In the genomic region with DNA sequence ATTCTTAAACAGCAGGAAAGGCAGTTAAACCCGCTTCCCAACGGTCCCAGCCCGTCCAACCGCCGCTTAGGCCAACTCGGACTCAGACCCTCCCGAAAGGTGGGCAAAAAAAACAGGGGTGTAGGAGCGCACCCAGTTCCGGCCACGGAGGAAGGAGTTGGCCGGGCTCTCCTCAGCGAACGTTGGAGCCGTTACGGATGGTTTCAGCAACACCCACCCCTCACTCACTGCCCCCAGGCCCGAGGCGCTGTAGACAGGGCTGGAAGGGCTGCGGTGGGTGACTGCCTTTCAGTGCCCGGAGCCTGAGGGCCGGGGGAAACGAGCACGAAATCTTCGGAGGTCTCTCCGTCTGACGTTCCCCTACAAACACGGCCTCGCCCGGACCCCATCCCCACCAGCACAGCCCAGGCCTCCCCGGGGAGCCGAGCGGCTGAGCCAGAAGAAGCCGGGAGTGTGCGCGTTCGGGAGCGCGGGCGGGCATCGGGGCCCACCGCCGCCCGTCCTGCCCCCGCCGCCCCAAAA, we compare ENCODE assay signal across 8 cellular contexts. TPM values are rescaled to one million over a fixed set of nuclear protein-coding genes. Genes with fewer than 3 reads are reported as not detected.
A peak's percentile ranks its signal among the peaks of the same experiment; 100 is the strongest.
DNase-seq lines count a peak whose midpoint lies in the region; ATAC-seq and TF ChIP-seq lines count a peak whose summit lies in the region.

No MANE protein-coding gene starts in this region.

- peak overlapping the region; percentile 15 to 87 (median 56) for H3K27ac ChIP-seq in right lobe of liver
- H3K27ac ChIP-seq in Karpas-422 (ENCODE audit: low read length): no peak overlapping the region

- H3K4me1 ChIP-seq in right lobe of liver (peaks cover 0 to 18% (median 3%) of the 10 kb centered on the region in 4 donors), Karpas-422 (ENCODE audit: low read length) (no peaks in the 10 kb centered on the region)

- H3K79me2 ChIP-seq in Karpas-422 (ENCODE audit: low read length): no peaks in the 10 kb centered on the region

- TF ChIP-seq CTCF in choroid plexus epithelial cell (conservative IDR thresholded peaks at IDR 0.05; ENCODE audit: low read depth, low read length): no peak
- no peak for TF ChIP-seq CTCF in right lobe of liver (IDR thresholded peaks at IDR 0.05)

- TF ChIP-seq POLR2A in right lobe of liver (IDR thresholded peaks at IDR 0.05): no peak

- peak in 1 of 4 donors; percentile 1 for ATAC-seq in right lobe of liver

- H3K9me2 ChIP-seq in Karpas-422 (replicated peaks; ENCODE audit: insufficient read depth, low read length): no peaks in the 10 kb centered on the region

- H3K27me3 ChIP-seq in right lobe of liver (no peaks in the 10 kb centered on the region), Karpas-422 (ENCODE audit: low read length) (no peaks in the 10 kb centered on the region)

- H3K9ac ChIP-seq in Karpas-422 (ENCODE audit: low read length): no peak overlapping the region

- no peak overlapping the region for H3K4me2 ChIP-seq in Karpas-422 (ENCODE audit: low read depth, low read length, poor library complexity, severe bottlenecking)

- H3K9me3 ChIP-seq in right lobe of liver: no peaks in the 10 kb centered on the region
- no peaks in the 10 kb centered on the region for H3K9me3 ChIP-seq in Karpas-422 (ENCODE audit: low read length)

- no peaks in the 10 kb centered on the region for H3K36me3 ChIP-seq in right lobe of liver
- H3K36me3 ChIP-seq in Karpas-422 (ENCODE audit: insufficient read depth, low read length): no peaks in the 10 kb centered on the region

- H3K4me3 ChIP-seq in choroid plexus epithelial cell (ENCODE audit: low read depth, low read length) (peak overlapping the region; percentile 90), right lobe of liver (peak overlapping the region; percentile 77 to 96 (median 95)), Karpas-422 (ENCODE audit: low read length) (no peak overlapping the region)

- WGBS in right lobe of liver (ENCODE audit: insufficient coverage, low coverage, low lambda C conversion rate, missing lambda C conversion rate): 7% methylated on average over 11 of the region's 44 CpGs

- intact Hi-C loops in right lobe of liver (cut with DNase I): no loop called here

- peak; percentile 15 for DNase-seq in activated T-cell treated with anti-CD3 and anti-CD28 coated beads for 48 hours (ENCODE audit: low read depth)
- DNase-seq in activated T-cell treated with anti-CD3 and anti-CD28 coated beads for 4 hours: no peak
- peak; percentile 3 for DNase-seq in T follicular helper cell (ENCODE audit: low read depth)
- no peak for DNase-seq in choroid plexus epithelial cell (ENCODE audit: low read depth)
- DNase-seq in right lobe of liver: peak; percentile 29 to 56 (median 53)
- peak; percentile 13 to 14 for DNase-seq in stimulated activated CD8-positive, alpha-beta memory T cell treated with anti-CD3 and anti-CD28 coated beads, Interleukin-2, amount 100 ng/mL, for 48 hours (ENCODE audit: low read depth in 2 of 2)
- DNase-seq in Karpas-422: no peak
- DNase-seq in NCI-H1930 (lab: John Stamatoyannopoulos, UW): no peak

- no peak overlapping the region for H2AFZ ChIP-seq in Karpas-422 (ENCODE audit: low read length)

- no peaks in the 10 kb centered on the region for H4K20me1 ChIP-seq in Karpas-422 (ENCODE audit: insufficient read depth, low read depth, low read length)

RNA-seq across cellular contexts. Expression of a gene that starts 1.3 kb away (rescaled TPM):
- 10 to 100 TPM; 12.0 to 22.6 (median 16.1) TPM for total RNA-seq in right lobe of liver
- not detected in 2 replicates for total RNA-seq in Karpas-422 (2014; rRNA removed; shearing (Covaris generic); ENCODE audit: low replicate concordance)

RNA-seq across cellular contexts. Expression of a gene that starts 3.8 kb away (rescaled TPM):
- under 1 TPM in 2 of 6 experiments, not detected in 4; 0.49 to 0.86 TPM for total RNA-seq in right lobe of liver
- total RNA-seq in Karpas-422 (2014; rRNA removed; shearing (Covaris generic); ENCODE audit: low replicate concordance): not detected in 2 replicates

Comparison
In these comparisons a context has a peak if more than half of its experiments do, and no peak if none do; other contexts are left out.
1. DNase-seq: peak in activated T-cell treated with anti-CD3 and anti-CD28 coated beads for 48 hours (single experiment), T follicular helper cell (single experiment), right lobe of liver (3 of 3) and stimulated activated CD8-positive, alpha-beta memory T cell treated with anti-CD3 and anti-CD28 coated beads, Interleukin-2, amount 100 ng/mL, for 48 hours (2 of 2); none in activated T-cell treated with anti-CD3 and anti-CD28 coated beads for 4 hours (single experiment), choroid plexus epithelial cell (single experiment), Karpas-422 (single experiment) and NCI-H1930 (0 of 2).
2. RNA of a gene that starts 1.3 kb away (total RNA-seq): 12.0 to 22.6 TPM in right lobe of liver; not detected in Karpas-422; every median in the first group is over 10 times any median in the second.